Comparison of ENCODE assay signal across 22 cellular contexts in genomic region chr5:96843140-96843539, GRCh38.
"Had no signal": no experiment of that assay in that cellular context is flagged by ENCODE, and none has a peak within 500 bp of the region (broad histone marks: within the 10 kb centered on the region; RNA-seq: fewer than 3 reads in every experiment).

No MANE protein-coding gene starts in this region.

- H3K9me3 ChIP-seq: colonic mucosa, left lung, neutrophil, transverse colon had no signal

- H3K4me1 Mint-ChIP-seq: brain had no signal

- H3K27ac Mint-ChIP-seq: activated B cell treated with CpG ODN at 0.5 μM for 24 hours; activated naive CD8-positive, alpha-beta T cell treated with anti-CD3 and anti-CD28 coated beads, Interleukin-2, amount 10 ng/mL, durations not matched to agents 7 days and 5 days; activated T-cell treated with anti-CD3 and anti-CD28 coated beads, Interleukin-2, amount 50 U/mL, for 72 hours; brain had no signal

- H3K27me3 Mint-ChIP-seq: activated B cell treated with CpG ODN at 0.5 μM for 24 hours; activated naive CD8-positive, alpha-beta T cell treated with anti-CD3 and anti-CD28 coated beads, Interleukin-2, amount 10 ng/mL, durations not matched to agents 7 days and 5 days; brain had no signal

- H3K36me3 Mint-ChIP-seq: brain, naive B cell had no signal

- H3K4me3 Mint-ChIP-seq: activated B cell treated with CpG ODN at 0.5 μM for 24 hours; activated naive CD8-positive, alpha-beta T cell treated with anti-CD3 and anti-CD28 coated beads, Interleukin-2, amount 10 ng/mL, durations not matched to agents 7 days and 5 days; activated T-cell treated with anti-CD3 and anti-CD28 coated beads, Interleukin-2, amount 50 U/mL, for 72 hours; brain; naive B cell had no signal

- H3K4me3 ChIP-seq: colonic mucosa, left lung, transverse colon had no signal

- H3K4me1 ChIP-seq: left lung had no signal

- H3K36me3 ChIP-seq: colonic mucosa, left lung, neutrophil, transverse colon had no signal

- H3K27ac ChIP-seq: colonic mucosa, left lung, neutrophil, transverse colon had no signal

- ATAC-seq: activated T-cell treated with anti-CD3 and anti-CD28 coated beads, Interleukin-2, amount 50 U/mL, for 72 hours; left lung had no signal

- DNase-seq: activated B cell treated with CpG ODN at 0.5 μM for 24 hours; activated CD4-positive, alpha-beta T cell treated with anti-CD3 and anti-CD28 coated beads for 48 hours; activated CD8-positive, alpha-beta memory T cell treated with anti-CD3 and anti-CD28 coated beads, Interleukin-2, amount 50 U/mL, for 48 hours; activated gamma-delta T cell treated with Interleukin-2 at 50 U/mL for 16 hours; activated naive CD8-positive, alpha-beta T cell treated with anti-CD3 and anti-CD28 coated beads, Interleukin-2, amount 10 ng/mL, durations not matched to agents 7 days and 5 days; activated T-cell treated with anti-CD3 and anti-CD28 coated beads, Interleukin-2, amount 50 U/mL, for 72 hours; central memory CD4-positive, alpha-beta T cell; colonic mucosa; effector CD8-positive, alpha-beta T cell; foreskin fibroblast; hippocampal formation; kidney; left lung; naive B cell; posterior cingulate gyrus; stimulated activated CD4-positive, alpha-beta T cell treated with anti-CD3 and anti-CD28 coated beads, Interleukin-15, amount 100 ng/mL, for 24 hours; stimulated activated CD4-positive, alpha-beta T cell treated with anti-CD3 and anti-CD28 coated beads, Interleukin-4, amount 100 ng/mL, for 24 hours; stimulated activated naive CD4-positive, alpha-beta T cell treated with Interleukin-2 at 50 U/mL for 16 hours; substantia nigra; transverse colon had no signal

- H3K27me3 ChIP-seq: colonic mucosa, left lung, neutrophil, transverse colon had no signal

- H3K9me3 Mint-ChIP-seq: activated T-cell treated with anti-CD3 and anti-CD28 coated beads, Interleukin-2, amount 50 U/mL, for 72 hours had no signal
